ENCODE assay signal across 8 cellular contexts in genomic region chr5:68287976-68288755, GRCh38.
DNase-seq lines count a peak whose midpoint lies in the region; ATAC-seq, FAIRE-seq and TF ChIP-seq lines count a peak whose summit lies in the region.

No MANE protein-coding gene starts in this region.

- H3K4me2 ChIP-seq in BLaER1, result peak overlapping the region; percentile 93
- peak overlapping the region; percentile 95 for H3K4me2 ChIP-seq in astrocyte (ENCODE audit: low read length)

- peaks cover 94% of the 10 kb centered on the region for H4K20me1 ChIP-seq in BLaER1
- H4K20me1 ChIP-seq in astrocyte (ENCODE audit: insufficient read depth, low read length), result no peaks in the 10 kb centered on the region

- H3K36me3 ChIP-seq in BLaER1 (peaks cover 57% of the 10 kb centered on the region), astrocyte (ENCODE audit: insufficient read depth, low read length) (peaks cover 3% of the 10 kb centered on the region), prostate gland (no peaks in the 10 kb centered on the region)

- peak; percentile 26 for FAIRE-seq in astrocyte (lab: Jason Lieb, UNC)

- H3K9me3 ChIP-seq in BLaER1 (no peaks in the 10 kb centered on the region), astrocyte (ENCODE audit: insufficient read depth, low read depth, low read length) (no peaks in the 10 kb centered on the region), right cardiac atrium (ENCODE audit: control insufficient read depth, low read length) (no peaks in the 10 kb centered on the region), prostate gland (no peaks in the 10 kb centered on the region)

- peaks cover 5% of the 10 kb centered on the region for H3K36me3 Mint-ChIP-seq in astrocyte (ENCODE audit: low read depth, unreplicated experiment)

- DNase-seq in GM19238 (ENCODE audit: insufficient read length, low spot score) (peak; percentile 36), T follicular helper cell (ENCODE audit: low read depth) (peak; percentile 19), astrocyte (ENCODE audit: low read depth) (peak; percentile 55), right cardiac atrium (peak; percentile 71 to 91 (median 88)), prostate gland (ENCODE audit: low spot score) (peak; percentile 70), NCI-H187 treated with DMSO at 0.1 percent for 48 hours (lab: John Stamatoyannopoulos, UW) (no peak)

- no peaks in the 10 kb centered on the region for H3K79me2 ChIP-seq in astrocyte (ENCODE audit: insufficient read depth, low read length)

- H3K4me1 ChIP-seq in BLaER1, result peaks cover 53% of the 10 kb centered on the region
- peaks cover 14% of the 10 kb centered on the region for H3K4me1 ChIP-seq in astrocyte (ENCODE audit: insufficient read depth, low read length)
- peaks cover 4% of the 10 kb centered on the region for H3K4me1 ChIP-seq in right cardiac atrium (ENCODE audit: control insufficient read depth, insufficient read depth, low read length)
- H3K4me1 ChIP-seq in prostate gland (replicated peaks), result peaks cover 12% of the 10 kb centered on the region

- no peaks in the 10 kb centered on the region for H3K9me3 Mint-ChIP-seq in astrocyte (ENCODE audit: unreplicated experiment)

- under 1% methylated on average over 46 of the region's 46 CpGs for WGBS in right cardiac atrium
- 0% methylated on average over 46 of the region's 46 CpGs for WGBS in prostate gland

- peak; percentile 79 for ATAC-seq in HG03432 (IDR thresholded peaks at IDR 0.05; ENCODE audit: unreplicated experiment)
- ATAC-seq in right cardiac atrium, result peak; percentile 93 to 94

- H3K27ac ChIP-seq in BLaER1 (peak overlapping the region; percentile 67; the same call in 1 of the 2 replicates), astrocyte (ENCODE audit: low read depth, low read length) (peak overlapping the region; percentile 53), right cardiac atrium (ENCODE audit: low read length) (peak overlapping the region; percentile 53), prostate gland (peak overlapping the region; percentile 79 to 85)

- H3K4me3 Mint-ChIP-seq in astrocyte (ENCODE audit: unreplicated experiment), result peak overlapping the region; percentile 92

- H3K27me3 Mint-ChIP-seq in astrocyte (ENCODE audit: low read depth, unreplicated experiment), result no peaks in the 10 kb centered on the region

- H3K4me3 ChIP-seq in BLaER1, result peak overlapping the region; percentile 65
- H3K4me3 ChIP-seq in astrocyte (ENCODE audit: insufficient read depth, low read depth, low read length), result peak overlapping the region; percentile 63
- peak overlapping the region; percentile 55 for H3K4me3 ChIP-seq in right cardiac atrium (ENCODE audit: low read length)
- peak overlapping the region; percentile 38 to 42 for H3K4me3 ChIP-seq in prostate gland

- no peaks in the 10 kb centered on the region for H3K27me3 ChIP-seq in BLaER1
- H3K27me3 ChIP-seq in astrocyte (ENCODE audit: insufficient read depth, low read length), result no peaks in the 10 kb centered on the region
- H3K27me3 ChIP-seq in right cardiac atrium (ENCODE audit: control insufficient read depth, insufficient read depth), result no peaks in the 10 kb centered on the region
- no peaks in the 10 kb centered on the region for H3K27me3 ChIP-seq in prostate gland (replicated peaks; ENCODE audit: insufficient read depth)

- H3K27ac Mint-ChIP-seq in astrocyte (ENCODE audit: unreplicated experiment), result peak overlapping the region; percentile 89

- intact Hi-C loops in right cardiac atrium (cut with DNase I), result loop anchor here (2.0 to 10.0 kb wide), 5 partner anchors 167 to 674 kb away; no protein-coding TSS in a partner anchor
- intact Hi-C loops in prostate gland (cut with DNase I), result loop anchor here (2.0 to 10.0 kb wide), 6 partner anchors 91 to 719 kb away; no protein-coding TSS in a partner anchor

- H2AFZ ChIP-seq in astrocyte (ENCODE audit: low read depth, low read length), result peak overlapping the region; percentile 54

- peaks cover 31% of the 10 kb centered on the region for H3K4me1 Mint-ChIP-seq in astrocyte (ENCODE audit: low read depth, unreplicated experiment)

- TF ChIP-seq CTCF in astrocyte (IDR thresholded peaks at IDR 0.05; ENCODE audit: insufficient read depth, low read depth, low read length) (no peak), prostate gland (IDR thresholded peaks at IDR 0.05) (no peak)

- peak overlapping the region; percentile 58 for H3K9ac ChIP-seq in BLaER1
- H3K9ac ChIP-seq in astrocyte (ENCODE audit: low read length), result peak overlapping the region; percentile 77

- TF ChIP-seq POLR2A in prostate gland (IDR thresholded peaks at IDR 0.05), result no peak
